Comparison of ENCODE assay signal across 17 cellular contexts in the genomic region with DNA sequence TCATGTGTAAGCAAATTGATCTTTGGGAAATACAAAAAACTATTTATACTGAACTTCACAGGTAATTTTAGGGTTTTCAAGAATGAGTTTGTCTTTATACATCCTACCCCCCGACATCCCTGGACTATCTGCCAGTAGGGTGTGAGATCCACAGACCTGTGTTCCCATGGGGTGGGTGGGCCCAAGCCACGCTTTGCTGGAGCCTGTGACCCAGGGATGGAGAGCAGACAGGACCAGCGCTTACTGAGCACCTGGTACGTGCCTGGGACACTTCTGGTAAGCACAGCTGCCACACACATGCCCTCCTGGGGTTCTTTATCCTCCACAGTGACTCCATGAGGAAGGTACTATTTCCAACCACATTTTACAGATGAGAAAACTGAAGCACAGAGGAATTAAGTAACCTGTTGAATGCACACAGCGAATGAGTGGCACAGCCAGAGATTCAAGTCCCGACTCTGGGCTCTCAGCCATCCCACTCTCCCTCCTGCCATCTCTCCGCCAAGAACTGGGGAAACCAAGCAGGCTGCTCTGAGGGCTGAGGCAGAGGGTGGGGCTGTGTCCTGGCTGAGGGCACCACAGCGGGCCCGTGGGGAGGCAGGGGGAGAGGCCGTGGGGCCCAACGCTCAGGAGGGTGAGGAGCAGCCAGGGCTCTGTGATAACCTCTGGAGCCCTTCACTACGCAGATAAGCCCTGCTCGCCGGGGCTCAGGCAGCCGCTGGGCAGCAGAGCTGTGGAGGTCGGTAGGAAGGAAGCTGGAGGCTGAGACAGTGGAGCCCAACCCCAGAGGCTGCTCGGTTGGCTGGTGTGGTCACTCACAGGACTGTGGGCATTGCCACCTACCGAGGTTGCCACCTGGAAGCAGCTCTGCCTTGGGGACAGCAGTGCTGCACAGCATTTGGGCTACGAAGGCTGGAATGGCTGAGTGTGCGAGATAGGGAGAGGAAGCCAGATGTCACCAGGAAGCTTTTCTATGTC.
DNase-seq lines count a peak whose midpoint lies in the region; ATAC-seq and TF ChIP-seq lines count a peak whose summit lies in the region.
"Had no signal": no experiment of that assay in that cellular context is flagged by ENCODE, and none has a peak within 500 bp of the region (broad histone marks: within the 10 kb centered on the region; RNA-seq: fewer than 3 reads in every experiment).

No MANE protein-coding gene starts in this region.

- H3K9me3 ChIP-seq in left lung (no peaks in the 10 kb centered on the region), stomach (no peaks in the 10 kb centered on the region)
- H3K9me3 ChIP-seq: ascending aorta, esophagus muscularis mucosa, SK-N-SH had no signal

- peaks cover 0 to 11% of the 10 kb centered on the region in 2 donors for H3K27me3 ChIP-seq in left lung
- peaks cover 0 to 8% (median 5%) of the 10 kb centered on the region in 3 donors for H3K27me3 ChIP-seq in stomach
- H3K27me3 ChIP-seq: ascending aorta, esophagus muscularis mucosa had no signal

- peaks cover 37% of the 10 kb centered on the region for H3K4me1 Mint-ChIP-seq in dendritic cell treated with granulocyte-macrophage colony-stimulating factor and Interleukin-4, amounts not matched to agents 40 ng/mL and 50 ng/mL, for 4 days (ENCODE audit: low read depth)
- peaks cover 24% of the 10 kb centered on the region for H3K4me1 Mint-ChIP-seq in progenitor cell of endocrine pancreas (ENCODE audit: low read depth)
- H3K4me1 Mint-ChIP-seq: B cell had no signal

- no peak overlapping the region for H3K27ac ChIP-seq in left lung
- no peak overlapping the region for H3K27ac ChIP-seq in stomach
- H3K27ac ChIP-seq: ascending aorta, esophagus muscularis mucosa had no signal

- H3K4me3 ChIP-seq in left lung (no peak overlapping the region), stomach (no peak overlapping the region)
- H3K4me3 ChIP-seq: ascending aorta, esophagus muscularis mucosa had no signal

- no peak for TF ChIP-seq CTCF in left lung (IDR thresholded peaks at IDR 0.05)
- no peak for TF ChIP-seq CTCF in stomach (IDR thresholded peaks at IDR 0.05)
- TF ChIP-seq CTCF in progenitor cell of endocrine pancreas (IDR thresholded peaks at IDR 0.05; ENCODE audit: unreplicated experiment) = no peak

- no peak overlapping the region for H3K4me3 Mint-ChIP-seq in dendritic cell treated with granulocyte-macrophage colony-stimulating factor and Interleukin-4, amounts not matched to agents 40 ng/mL and 50 ng/mL, for 4 days
- H3K4me3 Mint-ChIP-seq in progenitor cell of endocrine pancreas (ENCODE audit: low read depth) = no peak overlapping the region
- H3K4me3 Mint-ChIP-seq: activated CD8-positive, alpha-beta T cell treated with anti-CD3 and anti-CD28 coated beads, Interleukin-2, amount 10 ng/mL, durations not matched to agents 7 days and 5 days; B cell had no signal

- TF ChIP-seq POLR2A in stomach (IDR thresholded peaks at IDR 0.05) = no peak

- no peaks in the 10 kb centered on the region for H3K9me3 Mint-ChIP-seq in dendritic cell treated with granulocyte-macrophage colony-stimulating factor and Interleukin-4, amounts not matched to agents 40 ng/mL and 50 ng/mL, for 4 days
- H3K9me3 Mint-ChIP-seq in progenitor cell of endocrine pancreas (ENCODE audit: low read depth) = no peaks in the 10 kb centered on the region

- no peaks in the 10 kb centered on the region for H3K4me1 ChIP-seq in left lung
- H3K4me1 ChIP-seq in stomach = no peaks in the 10 kb centered on the region
- H3K4me1 ChIP-seq: ascending aorta, esophagus muscularis mucosa had no signal

- intact Hi-C loops in dendritic cell treated with granulocyte-macrophage colony-stimulating factor and Interleukin-4, amounts not matched to agents 40 ng/mL and 50 ng/mL, for 4 days (cut with micrococcal nuclease) = no loop called here
- intact Hi-C loops in left lung (cut with DNase I) = no loop called here
- intact Hi-C loops in stomach (cut with DNase I; ENCODE audit: low total_unique reads) = no loop called here

- ATAC-seq in left lung (peak; percentile 54), GM21423 (IDR thresholded peaks at IDR 0.05; ENCODE audit: unreplicated experiment) (no peak)
- no peak for ATAC-seq in stimulated activated naive CD8-positive, alpha-beta T cell treated with anti-CD3 and anti-CD28 coated beads, Interleukin-15, Interleukin-2, amounts not matched to agents 100 U/mL and 50 U/mL, for 24 hours
- ATAC-seq: activated CD8-positive, alpha-beta T cell treated with anti-CD3 and anti-CD28 coated beads, Interleukin-2, amount 10 ng/mL, durations not matched to agents 7 days and 5 days had no signal

- peaks cover 10% of the 10 kb centered on the region for H3K27me3 Mint-ChIP-seq in dendritic cell treated with granulocyte-macrophage colony-stimulating factor and Interleukin-4, amounts not matched to agents 40 ng/mL and 50 ng/mL, for 4 days
- H3K27me3 Mint-ChIP-seq in progenitor cell of endocrine pancreas = peaks cover 8% of the 10 kb centered on the region

- H3K27ac Mint-ChIP-seq in dendritic cell treated with granulocyte-macrophage colony-stimulating factor and Interleukin-4, amounts not matched to agents 40 ng/mL and 50 ng/mL, for 4 days = peak overlapping the region; percentile 9
- H3K27ac Mint-ChIP-seq in progenitor cell of endocrine pancreas = no peak overlapping the region
- H3K27ac Mint-ChIP-seq: activated CD8-positive, alpha-beta T cell treated with anti-CD3 and anti-CD28 coated beads, Interleukin-2, amount 10 ng/mL, durations not matched to agents 7 days and 5 days; B cell had no signal

- 39 to 47% (median 42%) methylated on average over 15 to 20 of the region's 20 CpGs for WGBS in stomach, 5 donors

- no peak for TF ChIP-seq EP300 in stomach (IDR thresholded peaks at IDR 0.05)

- H3K36me3 Mint-ChIP-seq in dendritic cell treated with granulocyte-macrophage colony-stimulating factor and Interleukin-4, amounts not matched to agents 40 ng/mL and 50 ng/mL, for 4 days (ENCODE audit: low read depth) = peaks cover 25% of the 10 kb centered on the region
- H3K36me3 Mint-ChIP-seq in progenitor cell of endocrine pancreas (ENCODE audit: insufficient read depth) = no peaks in the 10 kb centered on the region

- DNase-seq in NCI-H69 (lab: John Stamatoyannopoulos, UW) (peak; percentile 9), left lung (no peak), stomach (peak; percentile 24), progenitor cell of endocrine pancreas (ENCODE audit: low spot score, unreplicated experiment) (no peak)
- DNase-seq in stimulated activated naive CD8-positive, alpha-beta T cell treated with anti-CD3 and anti-CD28 coated beads, Interleukin-15, Interleukin-2, amounts not matched to agents 100 U/mL and 50 U/mL, for 24 hours = no peak
- no peak for DNase-seq in activated CD4-positive, alpha-beta T cell treated with anti-CD3 and anti-CD28 coated beads, Interleukin-2, amount 50 U/mL, for 4 hours
- DNase-seq: activated CD8-positive, alpha-beta T cell treated with anti-CD3 and anti-CD28 coated beads, Interleukin-2, amount 10 ng/mL, durations not matched to agents 7 days and 5 days; activated naive CD4-positive, alpha-beta T cell; kidney; NCI-H1092 treated with DMSO at 0.1 percent for 48 hours; SK-N-SH; stimulated activated CD4-positive, alpha-beta T cell treated with anti-CD3 and anti-CD28 coated beads, Interleukin-15, amount 100 ng/mL, for 24 hours had no signal

- H3K36me3 ChIP-seq in left lung (no peaks in the 10 kb centered on the region), stomach (no peaks in the 10 kb centered on the region)
- H3K36me3 ChIP-seq: ascending aorta, esophagus muscularis mucosa had no signal

Comparison
In these comparisons a context has a peak if more than half of its experiments do, and no peak if none do; other contexts are left out.
1. DNase-seq: peak in NCI-H69 (single experiment) and stomach (single experiment); none in left lung (0 of 2), progenitor cell of endocrine pancreas (single experiment), stimulated activated naive CD8-positive, alpha-beta T cell treated with anti-CD3 and anti-CD28 coated beads, Interleukin-15, Interleukin-2, amounts not matched to agents 100 U/mL and 50 U/mL, for 24 hours (single experiment) and activated CD4-positive, alpha-beta T cell treated with anti-CD3 and anti-CD28 coated beads, Interleukin-2, amount 50 U/mL, for 4 hours (0 of 2).